Comparison of ENCODE assay signal across 8 cellular contexts in the genomic region with DNA sequence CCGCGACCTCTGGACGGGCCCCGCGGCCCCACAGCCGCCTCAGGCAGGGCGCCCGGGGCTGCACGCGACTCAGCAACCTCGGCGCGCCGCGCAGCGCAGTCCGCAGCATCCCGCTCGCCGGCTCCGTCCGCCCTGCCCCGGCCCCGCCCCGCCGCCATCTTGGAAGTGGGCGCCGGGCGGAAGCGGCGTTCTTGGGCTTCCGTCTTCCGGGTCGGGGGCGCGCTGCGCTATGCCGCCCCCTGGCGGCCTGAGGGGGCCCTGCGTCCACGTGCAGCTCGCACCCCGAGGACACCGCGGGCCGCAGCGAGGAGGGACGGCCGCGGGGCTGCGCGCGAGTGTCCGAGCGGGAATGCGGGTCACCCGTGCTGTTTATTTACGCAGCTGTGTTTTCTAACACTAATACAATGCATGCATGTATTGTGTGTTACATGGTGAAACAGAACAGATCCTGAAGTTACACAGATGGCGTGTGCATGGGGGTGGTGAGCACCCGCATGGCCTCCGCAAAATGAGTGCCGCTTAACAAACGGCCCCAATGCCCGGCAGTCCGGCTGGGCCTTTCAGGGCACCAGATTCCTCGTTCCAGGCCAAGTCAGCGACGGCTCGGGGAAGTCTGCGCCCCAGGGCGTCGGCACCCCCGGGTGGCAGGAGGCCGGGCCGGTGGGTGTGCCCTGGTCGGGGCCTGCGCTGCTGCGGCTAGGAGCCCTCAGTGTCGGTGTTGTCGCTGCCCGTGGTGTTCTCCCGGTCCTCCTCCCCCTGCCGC. TPM values are rescaled to one million over a fixed set of nuclear protein-coding genes. Genes with fewer than 3 reads are reported as not detected.
DNase-seq lines count a peak whose midpoint lies in the region; ATAC-seq and TF ChIP-seq lines count a peak whose summit lies in the region.

A gene (minus strand): TSS at position 139 of the 763 bp plus-strand sequence. CDS start 30 bp downstream, at position 109.

- peak; percentile 97 for DNase-seq in AG20443 (ENCODE audit: low spot score)
- peak; percentile 89 for DNase-seq in NCI-H345 (lab: John Stamatoyannopoulos, UW)
- DNase-seq in activated CD4-positive, alpha-beta T cell treated with anti-CD3 and anti-CD28 coated beads for 24 hours (ENCODE audit: low read depth in 2 of 2), result peak; percentile 75 to 79
- no peak for DNase-seq in chondrocyte (ENCODE audit: low spot score)
- DNase-seq in kidney tubule cell (ENCODE audit: low spot score), result peak; percentile 86
- peak; percentile 85 to 86 for DNase-seq in stimulated activated CD4-positive, alpha-beta T cell treated with anti-CD3 and anti-CD28 coated beads, Interleukin-1b, Interleukin-23, amount 100 ng/mL, for 4 hours (ENCODE audit: low read depth in 2 of 2)

- H3K4me3 Mint-ChIP-seq in chondrocyte (ENCODE audit: unreplicated experiment), result peak within 1 kb of the TSS; percentile 81

- TF ChIP-seq CTCF in chondrocyte (IDR thresholded peaks at IDR 0.05), result peak; percentile 98

- H3K9me3 Mint-ChIP-seq in chondrocyte (ENCODE audit: low read depth), result no peaks in the 10 kb centered on the region

- peak; percentile 65 for ATAC-seq in GM18907 (IDR thresholded peaks at IDR 0.05; ENCODE audit: unreplicated experiment)
- ATAC-seq in HG03135 (IDR thresholded peaks at IDR 0.05; ENCODE audit: unreplicated experiment), result peak; percentile 54

- peak within 1 kb of the TSS; percentile 87 for H3K27ac Mint-ChIP-seq in chondrocyte (ENCODE audit: unreplicated experiment)

- no peaks in the 10 kb centered on the region for H3K36me3 Mint-ChIP-seq in chondrocyte (ENCODE audit: low read depth)

- H3K27me3 Mint-ChIP-seq in chondrocyte (ENCODE audit: low read depth), result no peaks in the 10 kb centered on the region

- H3K4me1 Mint-ChIP-seq in chondrocyte (ENCODE audit: low read depth), result peaks cover 8% of the 10 kb centered on the region

RNA-seq across cellular contexts. Expression of the gene that starts here (rescaled TPM):
- total RNA-seq in chondrocyte, result 16.4 to 19.9 TPM (median 17.7 TPM) in 3 replicates
